Comparison of ENCODE assay signal across 8 cellular contexts in the genomic region with DNA sequence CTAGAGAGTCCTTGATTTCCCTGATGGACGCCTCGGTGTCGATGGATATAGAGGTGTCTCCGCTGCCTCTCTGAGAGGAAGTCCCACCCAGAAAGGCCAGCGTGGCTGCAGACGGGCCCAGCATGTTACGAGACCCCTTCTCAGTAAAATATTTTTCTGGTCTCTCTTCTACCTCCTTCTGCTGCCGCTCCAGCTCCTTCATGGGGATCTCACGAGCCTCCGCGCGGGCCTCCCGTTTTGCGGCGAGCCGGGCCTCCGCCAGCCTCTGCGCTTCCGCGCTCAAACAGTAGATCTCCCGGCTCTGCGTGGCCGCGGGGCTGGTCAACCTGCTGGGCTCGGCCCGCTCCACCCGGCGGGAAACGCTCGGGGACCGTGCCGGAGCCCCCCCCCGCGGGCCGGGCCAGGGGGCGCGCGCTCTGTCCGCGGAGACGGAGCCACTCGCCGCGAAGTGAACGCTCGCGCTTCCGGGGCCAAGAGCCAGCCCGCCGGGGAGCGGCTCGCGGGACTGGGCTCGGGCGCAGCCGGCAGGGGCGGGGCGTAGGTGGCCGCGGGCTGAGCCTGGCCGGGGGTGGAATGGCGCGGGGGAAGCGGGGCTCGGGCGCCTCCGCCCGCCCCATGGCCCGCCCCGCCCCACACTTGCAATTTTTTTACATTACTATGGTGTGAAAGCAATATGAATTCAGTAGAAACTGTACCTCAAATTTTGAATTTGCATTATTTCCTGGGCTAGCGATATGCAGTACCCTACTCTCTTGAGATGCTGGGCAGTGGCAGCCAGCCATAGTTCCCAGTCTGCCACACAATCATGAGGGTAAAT. TPM values are rescaled to one million over a fixed set of nuclear protein-coding genes. Genes with fewer than 3 reads are reported as not detected.
DNase-seq lines count a peak whose midpoint lies in the region; ATAC-seq and TF ChIP-seq lines count a peak whose summit lies in the region.

No MANE protein-coding gene starts in this region.

- peak overlapping the region; percentile 96 for H2AFZ ChIP-seq in hepatocyte

- H3K4me1 ChIP-seq in hepatocyte (ENCODE audit: insufficient read depth): no peaks in the 10 kb centered on the region

- DNase-seq in ELR (ENCODE audit: low read depth): peak; percentile 76
- peak; percentile 44 to 66 (median 59) for DNase-seq in T-helper 17 cell
- peak in 52 of 58 donors; percentile 6 to 69 (median 42) for DNase-seq in anterior cingulate cortex (lab: John Stamatoyannopoulos, UW)
- peak; percentile 88 for DNase-seq in hepatocyte (ENCODE audit: low spot score)
- DNase-seq in retinal pigment epithelial cell (ENCODE audit: low read depth): peak; percentile 15
- no peak for DNase-seq in KG1 (lab: John Stamatoyannopoulos, UW)

- peak; percentile 86 for ATAC-seq in GM21576 (IDR thresholded peaks at IDR 0.05; ENCODE audit: unreplicated experiment)
- peak; percentile 96 for ATAC-seq in T-helper 17 cell

- no peaks in the 10 kb centered on the region for H3K27me3 ChIP-seq in hepatocyte

- peak overlapping the region; percentile 85 to 95 (median 91) for H3K4me3 Mint-ChIP-seq in IgD-negative memory B cell
- peak overlapping the region; percentile 67 for H3K4me3 Mint-ChIP-seq in T-helper 17 cell

- H3K9me2 ChIP-seq in hepatocyte (replicated peaks; ENCODE audit: insufficient read depth): no peaks in the 10 kb centered on the region

- peak overlapping the region; percentile 4 to 83 (median 57) for H3K27ac Mint-ChIP-seq in IgD-negative memory B cell
- H3K27ac Mint-ChIP-seq in T-helper 17 cell: peak overlapping the region; percentile 3

- no peaks in the 10 kb centered on the region for H4K20me1 ChIP-seq in hepatocyte (ENCODE audit: insufficient read depth, poor library complexity, severe bottlenecking)

- H3K4me1 Mint-ChIP-seq in IgD-negative memory B cell (peaks cover 32 to 45% (median 35%) of the 10 kb centered on the region in 3 donors), T-helper 17 cell (peaks cover 6% of the 10 kb centered on the region)

- TF ChIP-seq CTCF in hepatocyte (IDR thresholded peaks at IDR 0.05; ENCODE audit: poor library complexity): no peak
- TF ChIP-seq CTCF in retinal pigment epithelial cell (conservative IDR thresholded peaks at IDR 0.05; ENCODE audit: low read depth, low read length): no peak

- no peaks in the 10 kb centered on the region for H3K36me3 ChIP-seq in hepatocyte (replicated peaks; ENCODE audit: insufficient read depth, low read depth)

- H3K27me3 Mint-ChIP-seq in IgD-negative memory B cell: no peaks in the 10 kb centered on the region
- H3K27me3 Mint-ChIP-seq in T-helper 17 cell: peaks cover 2% of the 10 kb centered on the region

- H3K79me2 ChIP-seq in hepatocyte: no peaks in the 10 kb centered on the region

- peaks cover 0 to 14% (median 4%) of the 10 kb centered on the region in 3 donors for H3K9me3 Mint-ChIP-seq in IgD-negative memory B cell

- H3K4me3 ChIP-seq in hepatocyte (peak overlapping the region; percentile 84), retinal pigment epithelial cell (ENCODE audit: low read length) (peak overlapping the region; percentile 56)

- no peaks in the 10 kb centered on the region for H3K9me3 ChIP-seq in T-helper 17 cell (ENCODE audit: control insufficient read depth, low read length, poor library complexity, severe bottlenecking)
- no peaks in the 10 kb centered on the region for H3K9me3 ChIP-seq in hepatocyte (ENCODE audit: low read depth)

- 18% methylated on average over 47 of the region's 71 CpGs for WGBS in hepatocyte (ENCODE audit: low lambda C conversion rate, missing lambda C conversion rate)

- H3K4me2 ChIP-seq in hepatocyte: peak overlapping the region; percentile 82

- H3K27ac ChIP-seq in hepatocyte: peak overlapping the region; percentile 35

- H3K36me3 Mint-ChIP-seq in IgD-negative memory B cell: peaks cover 2% of the 10 kb centered on the region
- no peaks in the 10 kb centered on the region for H3K36me3 Mint-ChIP-seq in T-helper 17 cell (ENCODE audit: low read depth)

RNA-seq across cellular contexts. Expression of gene KCNMB3, which starts 10.2 kb away (rescaled TPM):
- polyA plus RNA-seq in IgD-negative memory B cell (3.4 TPM), hepatocyte (3.2 and 3.5 TPM in 2 replicates)
- total RNA-seq in T-helper 17 cell (1 to 10 TPM in 1 of 2 donors, under 1 TPM in 1; 0.57 to 1.0 TPM), hepatocyte (2.2 and 2.6 TPM in 2 replicates)
